Comparison of ENCODE assay signal across 27 cellular contexts in genomic region chr12:50375802-50376201, GRCh38. TPM values are rescaled to one million over a fixed set of nuclear protein-coding genes. Genes with fewer than 3 reads are reported as not detected.
"Had no signal": no experiment of that assay in that cellular context is flagged by ENCODE, and none has a peak within 500 bp of the region (broad histone marks: within the 10 kb centered on the region; RNA-seq: fewer than 3 reads in every experiment).

No MANE protein-coding gene starts in this region.

- DNase-seq: colonic mucosa; dermis blood vessel endothelial cell; esophagus squamous epithelium; foreskin fibroblast; glutamatergic neuron; left colon; left ventricle myocardium superior; mucosa of descending colon; naive thymus-derived CD8-positive, alpha-beta T cell; psoas muscle; retina; sigmoid colon; stimulated activated CD4-positive, alpha-beta T cell treated with anti-CD3 and anti-CD28 coated beads, Interleukin-12 subunit alpha, Interleukin-12 subunit beta, amount 100 ng/mL, for 4 hours; stimulated activated naive CD4-positive, alpha-beta T cell; stomach; substantia nigra; transverse colon had no signal

- FAIRE-seq: keratinocyte had no signal

- H2AFZ ChIP-seq: neural progenitor cell had no signal

- H3K27ac ChIP-seq: colonic mucosa, esophagus squamous epithelium, gastroesophageal sphincter, neural progenitor cell, psoas muscle, sigmoid colon, skin epidermis, stomach, thoracic aorta, transverse colon had no signal

- H3K27me3 ChIP-seq: colonic mucosa, esophagus squamous epithelium, gastroesophageal sphincter, neural progenitor cell, sigmoid colon, stomach, transverse colon had no signal

- ATAC-seq: gastroesophageal sphincter; left colon; left ventricle myocardium superior; mucosa of descending colon; naive thymus-derived CD8-positive, alpha-beta T cell; psoas muscle had no signal

- H3K4me3 ChIP-seq: colonic mucosa, esophagus squamous epithelium, gastroesophageal sphincter, mucosa of descending colon, neural progenitor cell, psoas muscle, sigmoid colon, skin epidermis, stomach, thoracic aorta, transverse colon had no signal

- H3K9ac ChIP-seq: neural progenitor cell had no signal

- H3K9me3 ChIP-seq: colonic mucosa, esophagus squamous epithelium, gastroesophageal sphincter, mucosa of descending colon, psoas muscle, sigmoid colon, stomach, thoracic aorta, transverse colon had no signal

- H3K4me1 ChIP-seq: colonic mucosa, esophagus squamous epithelium, gastroesophageal sphincter, neural progenitor cell, psoas muscle, sigmoid colon, transverse colon had no signal

- H3K4me2 ChIP-seq: neural progenitor cell had no signal

- H3K36me3 ChIP-seq: colonic mucosa, esophagus squamous epithelium, gastroesophageal sphincter, neural progenitor cell, sigmoid colon, stomach, thoracic aorta, transverse colon had no signal

RNA-seq across cellular contexts. Expression of gene FAM186A, which starts 20.6 kb away (rescaled TPM):
- total RNA-seq: cerebellum; colonic mucosa; dermis blood vessel endothelial cell; epithelial cell of proximal tubule; esophagus squamous epithelium; gastroesophageal sphincter; left colon; left ventricle myocardium superior; lung microvascular endothelial cell; mucosa of descending colon; naive thymus-derived CD8-positive, alpha-beta T cell; omental fat pad; psoas muscle; sigmoid colon; thoracic aorta; transverse colon; urinary bladder had no signal
- polyA plus RNA-seq: keratinocyte, psoas muscle, sigmoid colon, stomach, urinary bladder had no signal
